8 cellular contexts compared by ENCODE assay signal in the genomic region with DNA sequence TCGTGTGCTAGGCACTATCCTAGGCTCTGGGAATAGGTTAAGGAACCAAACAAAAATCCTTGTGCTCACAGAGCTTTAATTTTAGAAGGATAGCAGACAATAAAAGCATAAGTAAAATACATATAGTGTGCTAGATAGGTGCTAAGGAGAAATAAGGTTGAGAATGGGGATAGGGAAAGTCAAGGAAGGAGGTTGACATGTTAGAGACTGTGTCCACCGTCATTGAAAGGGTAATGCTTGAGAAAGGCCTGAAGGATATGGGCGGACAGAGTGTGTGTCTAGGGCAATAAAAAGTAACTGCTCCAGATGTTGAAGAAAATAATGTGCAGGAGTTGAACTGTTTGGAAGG. TPM values are rescaled to one million over a fixed set of nuclear protein-coding genes. Genes with fewer than 3 reads are reported as not detected.
A peak's percentile ranks its signal among the peaks of the same experiment; 100 is the strongest.
DNase-seq lines count a peak whose midpoint lies in the region; ATAC-seq and TF ChIP-seq lines count a peak whose summit lies in the region.

No MANE protein-coding gene starts in this region.

- peak overlapping the region; percentile 87 to 91 (median 91) for H3K27ac ChIP-seq in sigmoid colon

- TF ChIP-seq CTCF in LNCaP clone FGC (IDR thresholded peaks at IDR 0.05; ENCODE audit: control insufficient read depth, extremely low read depth, insufficient read depth): no peak
- no peak for TF ChIP-seq CTCF in epithelial cell of esophagus (IDR thresholded peaks at IDR 0.05; ENCODE audit: insufficient read depth, low read depth, low read length, missing control alignments)
- no peak for TF ChIP-seq CTCF in sigmoid colon (IDR thresholded peaks at IDR 0.05)

- peaks cover 0 to 4% (median 0%) of the 10 kb centered on the region in 3 donors for H3K27me3 ChIP-seq in sigmoid colon

- no peak for TF ChIP-seq EP300 in sigmoid colon (IDR thresholded peaks at IDR 0.05)

- no peaks in the 10 kb centered on the region for H3K36me3 ChIP-seq in sigmoid colon

- TF ChIP-seq POLR2A in sigmoid colon (IDR thresholded peaks at IDR 0.05): no peak

- intact Hi-C loops in sigmoid colon (cut with DNase I): loop anchor here (2.0 to 5.0 kb wide), 3 partner anchors 174 to 554 kb away; no protein-coding TSS in a partner anchor

- ATAC-seq in GM19372 (IDR thresholded peaks at IDR 0.05; ENCODE audit: low read depth, unreplicated experiment) (peak; percentile 1), HG02763 (IDR thresholded peaks at IDR 0.05; ENCODE audit: unreplicated experiment) (no peak)

- no peaks in the 10 kb centered on the region for H3K9me3 ChIP-seq in sigmoid colon

- peaks cover 0 to 15% (median 8%) of the 10 kb centered on the region in 4 donors for H3K4me1 ChIP-seq in sigmoid colon

- 6 to 16% methylated on average over 3 of the region's 3 CpGs for WGBS in sigmoid colon, 2 donors

- H3K4me3 ChIP-seq in LNCaP clone FGC (ENCODE audit: low read depth, low read length): peak overlapping the region; percentile 72
- peak overlapping the region; percentile 47 for H3K4me3 ChIP-seq in epithelial cell of esophagus (ENCODE audit: low read length)
- peak overlapping the region; percentile 84 to 100 (median 94) for H3K4me3 ChIP-seq in sigmoid colon

- DNase-seq in LNCaP clone FGC (ENCODE audit: low read depth): no peak
- DNase-seq in epithelial cell of esophagus (ENCODE audit: low read depth): no peak
- DNase-seq in sigmoid colon: no peak
- DNase-seq in Ammon's horn (ENCODE audit: low spot score): no peak
- no peak for DNase-seq in DMS114 treated with DMSO at 0.1 percent for 48 hours (lab: John Stamatoyannopoulos, UW; ENCODE audit: unreplicated experiment)
- DNase-seq in AG20443 (ENCODE audit: low spot score): no peak

RNA-seq across cellular contexts. Expression of gene TDRD7, which starts 0.5 kb away (rescaled TPM):
- 10 to 100 TPM; 10.5 to 20.9 (median 15.3) TPM for total RNA-seq in sigmoid colon
- 10 to 100 TPM; 15.5 to 25.7 (median 19.2) TPM for polyA plus RNA-seq in sigmoid colon
